Comparison of ENCODE assay signal across 1 cellular context in genomic region chr19:39480337-39481228, GRCh38.
TF ChIP-seq lines count a peak whose summit lies in the region.

Gene TIMM50 (plus strand): TSS chr19:39480838. CDS start chr19:39480854, 16 bp downstream.

TF ChIP-seq in HepG2, 621 proteins besides CTCF, POLR2A, EP300 and RAD21 (continued from another document and continues in another):
- TF ChIP-seq ELK4 (CRISPR knock-in tag; IDR thresholded peaks at IDR 0.05; ENCODE audit: borderline replicate concordance) (no peak), ZNF788 (CRISPR knock-in tag; IDR thresholded peaks at IDR 0.05; ENCODE audit: borderline replicate concordance) (peak; percentile 87; the same call in 1 of the 2 replicates), TSC22D2 (CRISPR knock-in tag; IDR thresholded peaks at IDR 0.05; ENCODE audit: borderline replicate concordance) (no peak), ZNF572 (CRISPR knock-in tag; IDR thresholded peaks at IDR 0.05) (no peak), PHB2 (IDR thresholded peaks at IDR 0.05; ENCODE audit: partially characterized antibody) (no peak), RXRA (CRISPR knock-in tag; IDR thresholded peaks at IDR 0.05) (peak; percentile 78), PRDM15 (CRISPR knock-in tag; IDR thresholded peaks at IDR 0.05) (no peak), BORCS8-MEF2B (CRISPR knock-in tag; IDR thresholded peaks at IDR 0.05) (peak; percentile 67), ZFP91 (CRISPR knock-in tag; IDR thresholded peaks at IDR 0.05; ENCODE audit: borderline replicate concordance) (peak; percentile 83; the same call in 1 of the 2 replicates), NR0B2 (CRISPR knock-in tag; IDR thresholded peaks at IDR 0.05) (no peak), ZNF768 (CRISPR knock-in tag; IDR thresholded peaks at IDR 0.05) (peak; percentile 51; the same call in 1 of the 2 replicates), HCFC1 (IDR thresholded peaks at IDR 0.05; ENCODE audit: low read depth, low read length) (peak; percentile 63), ZNF510 (CRISPR knock-in tag; IDR thresholded peaks at IDR 0.05; ENCODE audit: low read depth) (peak; percentile 51; the same call in 1 of the 2 replicates), CREB1 (IDR thresholded peaks at IDR 0.05) (peak; percentile 79), CREB1 (CRISPR knock-in tag; IDR thresholded peaks at IDR 0.05) (peak; percentile 90), SP2 (CRISPR knock-in tag; IDR thresholded peaks at IDR 0.05) (peak; percentile 90), ISX (CRISPR knock-in tag; conservative IDR thresholded peaks at IDR 0.05) (no peak), NCOA2 (CRISPR knock-in tag; IDR thresholded peaks at IDR 0.05) (no peak), ZNF761 (CRISPR knock-in tag; conservative IDR thresholded peaks at IDR 0.05) (peak; percentile 84), NRL (CRISPR knock-in tag; IDR thresholded peaks at IDR 0.05; ENCODE audit: borderline replicate concordance) (peak; percentile 80), ATF1 (CRISPR knock-in tag; IDR thresholded peaks at IDR 0.05) (no peak), SP4 (CRISPR knock-in tag; IDR thresholded peaks at IDR 0.05) (peak; percentile 99), RAD51 (IDR thresholded peaks at IDR 0.05; ENCODE audit: borderline replicate concordance) (no peak), TAF15 (IDR thresholded peaks at IDR 0.05; ENCODE audit: low read depth, low read length, poor library complexity, severe bottlenecking) (no peak), CBX2 (IDR thresholded peaks at IDR 0.05; ENCODE audit: low read depth, low read length) (no peak), CBX2 (CRISPR knock-in tag; IDR thresholded peaks at IDR 0.05; ENCODE audit: low read depth) (no peak), DZIP1 (CRISPR knock-in tag; IDR thresholded peaks at IDR 0.05) (0 out of 2 replicates have a peak, but pooled peaks have one; percentile 49), GTF3A (CRISPR knock-in tag; conservative IDR thresholded peaks at IDR 0.05) (no peak), USF2 (IDR thresholded peaks at IDR 0.05; ENCODE audit: low read depth, low read length) (no peak), USF2 (CRISPR knock-in tag; IDR thresholded peaks at IDR 0.05; ENCODE audit: borderline replicate concordance) (peak; percentile 34; the same call in 1 of the 2 replicates), SP5 (CRISPR knock-in tag; IDR thresholded peaks at IDR 0.05; ENCODE audit: borderline replicate concordance, low read depth) (peak; percentile 91; the same call in 1 of the 2 replicates), ZSCAN22 (CRISPR knock-in tag; IDR thresholded peaks at IDR 0.05) (no peak; the same call in 1 of the 2 replicates)
- TF ChIP-seq, protein P1, sequence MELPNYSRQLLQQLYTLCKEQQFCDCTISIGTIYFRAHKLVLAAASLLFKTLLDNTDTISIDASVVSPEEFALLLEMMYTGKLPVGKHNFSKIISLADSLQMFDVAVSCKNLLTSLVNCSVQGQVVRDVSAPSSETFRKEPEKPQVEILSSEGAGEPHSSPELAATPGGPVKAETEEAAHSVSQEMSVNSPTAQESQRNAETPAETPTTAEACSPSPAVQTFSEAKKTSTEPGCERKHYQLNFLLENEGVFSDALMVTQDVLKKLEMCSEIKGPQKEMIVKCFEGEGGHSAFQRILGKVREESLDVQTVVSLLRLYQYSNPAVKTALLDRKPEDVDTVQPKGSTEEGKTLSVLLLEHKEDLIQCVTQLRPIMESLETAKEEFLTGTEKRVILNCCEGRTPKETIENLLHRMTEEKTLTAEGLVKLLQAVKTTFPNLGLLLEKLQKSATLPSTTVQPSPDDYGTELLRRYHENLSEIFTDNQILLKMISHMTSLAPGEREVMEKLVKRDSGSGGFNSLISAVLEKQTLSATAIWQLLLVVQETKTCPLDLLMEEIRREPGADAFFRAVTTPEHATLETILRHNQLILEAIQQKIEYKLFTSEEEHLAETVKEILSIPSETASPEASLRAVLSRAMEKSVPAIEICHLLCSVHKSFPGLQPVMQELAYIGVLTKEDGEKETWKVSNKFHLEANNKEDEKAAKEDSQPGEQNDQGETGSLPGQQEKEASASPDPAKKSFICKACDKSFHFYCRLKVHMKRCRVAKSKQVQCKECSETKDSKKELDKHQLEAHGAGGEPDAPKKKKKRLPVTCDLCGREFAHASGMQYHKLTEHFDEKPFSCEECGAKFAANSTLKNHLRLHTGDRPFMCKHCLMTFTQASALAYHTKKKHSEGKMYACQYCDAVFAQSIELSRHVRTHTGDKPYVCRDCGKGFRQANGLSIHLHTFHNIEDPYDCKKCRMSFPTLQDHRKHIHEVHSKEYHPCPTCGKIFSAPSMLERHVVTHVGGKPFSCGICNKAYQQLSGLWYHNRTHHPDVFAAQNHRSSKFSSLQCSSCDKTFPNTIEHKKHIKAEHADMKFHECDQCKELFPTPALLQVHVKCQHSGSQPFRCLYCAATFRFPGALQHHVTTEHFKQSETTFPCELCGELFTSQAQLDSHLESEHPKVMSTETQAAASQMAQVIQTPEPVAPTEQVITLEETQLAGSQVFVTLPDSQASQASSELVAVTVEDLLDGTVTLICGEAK (IDR thresholded peaks at IDR 0.05), result no peak
- TF ChIP-seq, protein P1 (CRISPR knock-in tag; IDR thresholded peaks at IDR 0.05), result peak; percentile 78
- TF ChIP-seq, protein P2, sequence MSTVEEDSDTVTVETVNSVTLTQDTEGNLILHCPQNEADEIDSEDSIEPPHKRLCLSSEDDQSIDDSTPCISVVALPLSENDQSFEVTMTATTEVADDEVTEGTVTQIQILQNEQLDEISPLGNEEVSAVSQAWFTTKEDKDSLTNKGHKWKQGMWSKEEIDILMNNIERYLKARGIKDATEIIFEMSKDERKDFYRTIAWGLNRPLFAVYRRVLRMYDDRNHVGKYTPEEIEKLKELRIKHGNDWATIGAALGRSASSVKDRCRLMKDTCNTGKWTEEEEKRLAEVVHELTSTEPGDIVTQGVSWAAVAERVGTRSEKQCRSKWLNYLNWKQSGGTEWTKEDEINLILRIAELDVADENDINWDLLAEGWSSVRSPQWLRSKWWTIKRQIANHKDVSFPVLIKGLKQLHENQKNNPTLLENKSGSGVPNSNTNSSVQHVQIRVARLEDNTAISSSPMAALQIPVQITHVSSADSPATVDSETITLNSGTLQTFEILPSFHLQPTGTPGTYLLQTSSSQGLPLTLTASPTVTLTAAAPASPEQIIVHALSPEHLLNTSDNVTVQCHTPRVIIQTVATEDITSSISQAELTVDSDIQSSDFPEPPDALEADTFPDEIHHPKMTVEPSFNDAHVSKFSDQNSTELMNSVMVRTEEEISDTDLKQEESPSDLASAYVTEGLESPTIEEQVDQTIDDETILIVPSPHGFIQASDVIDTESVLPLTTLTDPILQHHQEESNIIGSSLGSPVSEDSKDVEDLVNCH (CRISPR knock-in tag; IDR thresholded peaks at IDR 0.05), result no peak
